ENCODE assay signal across 8 cellular contexts in genomic region chr19:40055049-40055448, GRCh38. TPM values are rescaled to one million over a fixed set of nuclear protein-coding genes. Genes with fewer than 3 reads are reported as not detected.
DNase-seq lines count a peak whose midpoint lies in the region; ATAC-seq, FAIRE-seq and TF ChIP-seq lines count a peak whose summit lies in the region.

No MANE protein-coding gene starts in this region.

- H3K27ac ChIP-seq in vagina = no peak overlapping the region

- intact Hi-C loops in Right ventricle myocardium superior (cut with DNase I) (loop anchor here (10.0 kb wide), 1 partner anchor 50 kb away; no protein-coding TSS in a partner anchor), Right ventricle myocardium inferior (cut with DNase I) (no loop called here), vagina (cut with DNase I) (no loop called here)

- TF ChIP-seq CTCF in bronchial epithelial cell (IDR thresholded peaks at IDR 0.05; ENCODE audit: insufficient read depth, low read length, severe bottlenecking) (no peak), vagina (IDR thresholded peaks at IDR 0.05) (no peak)

- H3K4me1 ChIP-seq in mononuclear cell (ENCODE audit: insufficient read depth, low read length) (peaks cover 17% of the 10 kb centered on the region), vagina (peaks cover 21% of the 10 kb centered on the region)

- H3K36me3 ChIP-seq in bronchial epithelial cell (ENCODE audit: control insufficient read depth, insufficient read depth, low read length) (no peaks in the 10 kb centered on the region), vagina (peaks cover 0 to 6% of the 10 kb centered on the region in 2 donors)

- H3K9me3 ChIP-seq in mononuclear cell (ENCODE audit: low read depth, low read length) (peaks cover 11% of the 10 kb centered on the region), vagina (peaks cover 5% of the 10 kb centered on the region)

- TF ChIP-seq POLR2A in vagina (IDR thresholded peaks at IDR 0.05) (no peak), GM12891 (IDR thresholded peaks at IDR 0.05; ENCODE audit: low read depth, low read length) (no peak)

- peak; percentile 31 for ATAC-seq in Right ventricle myocardium superior (ENCODE audit: poor library complexity)
- ATAC-seq in Right ventricle myocardium inferior = no peak

- H3K4me3 ChIP-seq in bronchial epithelial cell (ENCODE audit: low read depth, low read length) (peak overlapping the region; percentile 69), mononuclear cell (ENCODE audit: low read length) (peak overlapping the region; percentile 60), vagina (peak overlapping the region; percentile 73 to 80)

- H3K27me3 ChIP-seq in bronchial epithelial cell (ENCODE audit: control insufficient read depth, insufficient read depth, low read length) (no peaks in the 10 kb centered on the region), mononuclear cell (ENCODE audit: insufficient read depth, low read length) (peaks cover 8% of the 10 kb centered on the region), vagina (no peaks in the 10 kb centered on the region)

- no peak for FAIRE-seq in bronchial epithelial cell (lab: Jason Lieb, UNC)
- no peak for FAIRE-seq in GM12891 (lab: Jason Lieb, UNC)

- DNase-seq in Right ventricle myocardium superior = no peak
- no peak for DNase-seq in Right ventricle myocardium inferior (ENCODE audit: missing footprints)
- DNase-seq in bronchial epithelial cell (ENCODE audit: low read depth) = no peak
- no peak for DNase-seq in vagina (ENCODE audit: extremely low spot score in 2 of 2)
- no peak for DNase-seq in AG08396 (ENCODE audit: low spot score)
- DNase-seq in GM12891 (ENCODE audit: insufficient read length, low spot score) = no peak
- no peak for DNase-seq in NCI-H510A (lab: John Stamatoyannopoulos, UW)

TF ChIP-seq in GM12891, 5 proteins besides CTCF, POLR2A, EP300 and RAD21:
- TF ChIP-seq POU2F2 (IDR thresholded peaks at IDR 0.05; ENCODE audit: low read depth, low read length) = no peak
- no peak for TF ChIP-seq POLR2AphosphoS5 (IDR thresholded peaks at IDR 0.05; ENCODE audit: low read depth, low read length)
- no peak for TF ChIP-seq PAX5 (IDR thresholded peaks at IDR 0.05; ENCODE audit: insufficient read depth, low read length, severe bottlenecking)
- TF ChIP-seq SPI1 (IDR thresholded peaks at IDR 0.05; ENCODE audit: low read depth, low read length) = no peak
- no peak for TF ChIP-seq TAF1 (IDR thresholded peaks at IDR 0.05; ENCODE audit: low read depth, low read length)

RNA-seq across cellular contexts. Expression of gene ZNF780B, which starts 1.0 kb away (rescaled TPM):
- total RNA-seq in Right ventricle myocardium superior (26.0 TPM), Right ventricle myocardium inferior (22.3 TPM), bronchial epithelial cell (7.9 and 11.0 TPM in 2 replicates), mononuclear cell (10.4 TPM), vagina (12.0 TPM)
- 11.8 TPM for polyA plus RNA-seq in GM12891 (2012; ENCODE audit: low read depth, missing spikeins)

RNA-seq across cellular contexts. Expression of gene ZNF780A, which starts 35.7 kb away (rescaled TPM):
- 12.9 TPM for total RNA-seq in Right ventricle myocardium superior
- total RNA-seq in Right ventricle myocardium inferior = 8.1 TPM
- total RNA-seq in bronchial epithelial cell = 9.7 and 14.0 TPM in 2 replicates
- total RNA-seq in mononuclear cell = 9.6 TPM
- 18.7 TPM for total RNA-seq in vagina
- polyA plus RNA-seq in GM12891 (2012; ENCODE audit: low read depth, missing spikeins) = 10.9 TPM

RNA-seq across cellular contexts. Expression of gene ZNF546, which starts 58.2 kb away (rescaled TPM):
- total RNA-seq in Right ventricle myocardium superior (5.9 TPM), Right ventricle myocardium inferior (5.1 TPM), bronchial epithelial cell (2.2 and 2.4 TPM in 2 replicates), mononuclear cell (1.5 TPM), vagina (5.2 TPM)
- polyA plus RNA-seq in GM12891 (2012; ENCODE audit: low read depth, missing spikeins) = 1.0 TPM
